ENCODE assay signal across 21 cellular contexts in the genomic region with DNA sequence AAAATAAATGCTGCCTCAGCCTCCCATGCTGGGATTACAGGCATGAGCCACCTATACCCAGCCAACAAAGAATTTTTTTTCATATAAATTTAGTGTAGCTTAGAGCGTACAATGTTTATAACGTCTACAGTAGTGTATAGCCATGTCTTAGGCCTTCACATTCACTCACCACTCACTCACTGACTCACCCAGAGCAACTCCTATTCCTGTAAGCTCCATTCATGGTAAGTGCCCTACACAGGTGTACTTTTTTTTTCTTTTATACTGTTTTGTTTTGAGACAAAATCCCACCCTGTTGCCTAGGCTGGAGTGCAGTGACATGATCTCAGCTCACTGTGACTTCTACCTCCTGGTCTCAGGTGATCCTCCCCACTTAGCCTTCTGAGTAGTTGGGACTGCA. TPM values are rescaled to one million over a fixed set of nuclear protein-coding genes. Genes with fewer than 3 reads are reported as not detected.
DNase-seq lines count a peak whose midpoint lies in the region; ATAC-seq and TF ChIP-seq lines count a peak whose summit lies in the region.
"Had no signal": no experiment of that assay in that cellular context is flagged by ENCODE, and none has a peak within 500 bp of the region (broad histone marks: within the 10 kb centered on the region; RNA-seq: fewer than 3 reads in every experiment).

No MANE protein-coding gene starts in this region.

- H3K27ac Mint-ChIP-seq in activated naive CD4-positive, alpha-beta T cell treated with anti-CD3 and anti-CD28 coated beads, Interleukin-2, amount 50 U/mL, for 24 hours = peak overlapping the region; percentile 83

- H3K9me3 ChIP-seq in colonic mucosa = no peaks in the 10 kb centered on the region
- H3K9me3 ChIP-seq in mucosa of rectum (ENCODE audit: control insufficient read depth in 2 of 2, low read length in 2 of 2) = no peaks in the 10 kb centered on the region
- H3K9me3 ChIP-seq in vagina = no peaks in the 10 kb centered on the region
- H3K9me3 ChIP-seq: HAP-1 had no signal

- H3K36me3 ChIP-seq in colonic mucosa (no peaks in the 10 kb centered on the region), mucosa of rectum (ENCODE audit: control insufficient read depth in 2 of 2, insufficient read depth in 2 of 2, low read length in 2 of 2) (peaks cover 8 to 11% of the 10 kb centered on the region in 2 donors), vagina (peaks cover 0 to 4% of the 10 kb centered on the region in 2 donors)

- no peak overlapping the region for H3K9ac ChIP-seq in colonic mucosa (ENCODE audit: low read depth in 2 of 2, low read length in 2 of 2)
- H3K9ac ChIP-seq in mucosa of rectum (ENCODE audit: low read depth in 1 of 2, low read length in 2 of 2) = no peak overlapping the region

- H3K4me1 Mint-ChIP-seq in activated naive CD4-positive, alpha-beta T cell treated with anti-CD3 and anti-CD28 coated beads, Interleukin-2, amount 50 U/mL, for 24 hours = peaks cover 33% of the 10 kb centered on the region

- H3K27ac ChIP-seq in colonic mucosa (peak overlapping the region; percentile 66), mucosa of rectum (ENCODE audit: low read depth in 2 of 2, low read length in 2 of 2) (peak overlapping the region; percentile 43 to 66), vagina (no peak overlapping the region)

- peaks cover 8% of the 10 kb centered on the region for H3K36me3 Mint-ChIP-seq in activated naive CD4-positive, alpha-beta T cell treated with anti-CD3 and anti-CD28 coated beads, Interleukin-2, amount 50 U/mL, for 24 hours

- no peaks in the 10 kb centered on the region for H3K9me3 Mint-ChIP-seq in activated naive CD4-positive, alpha-beta T cell treated with anti-CD3 and anti-CD28 coated beads, Interleukin-2, amount 50 U/mL, for 24 hours

- TF ChIP-seq POLR2A in vagina (IDR thresholded peaks at IDR 0.05) = no peak

- no peak overlapping the region for H3K4me3 ChIP-seq in colonic mucosa
- no peak overlapping the region for H3K4me3 ChIP-seq in mucosa of rectum (ENCODE audit: low read length in 2 of 2)
- H3K4me3 ChIP-seq in vagina = no peak overlapping the region
- H3K4me3 ChIP-seq: GM12878, HAP-1 had no signal

- H3K4me1 ChIP-seq in colonic mucosa (peaks cover 5% of the 10 kb centered on the region), mucosa of rectum (ENCODE audit: control insufficient read depth in 2 of 2, insufficient read depth in 2 of 2, low read length in 2 of 2) (peaks cover 11 to 29% of the 10 kb centered on the region in 2 donors), vagina (peaks cover 17% of the 10 kb centered on the region)

- intact Hi-C loops in colonic mucosa (cut with DNase I) (no loop called here), vagina (cut with DNase I) (no loop called here)

- no peak for ATAC-seq in GM21367 (IDR thresholded peaks at IDR 0.05; ENCODE audit: unreplicated experiment)
- ATAC-seq: GM12878 had no signal

- H3K27me3 Mint-ChIP-seq in activated naive CD4-positive, alpha-beta T cell treated with anti-CD3 and anti-CD28 coated beads, Interleukin-2, amount 50 U/mL, for 24 hours = no peaks in the 10 kb centered on the region

- no peak for TF ChIP-seq CTCF in colonic mucosa (IDR thresholded peaks at IDR 0.05)
- TF ChIP-seq CTCF in vagina (IDR thresholded peaks at IDR 0.05) = no peak

- H3K27me3 ChIP-seq in colonic mucosa (no peaks in the 10 kb centered on the region), mucosa of rectum (ENCODE audit: control insufficient read depth in 2 of 2, insufficient read depth in 2 of 2, low read length in 2 of 2) (no peaks in the 10 kb centered on the region), vagina (no peaks in the 10 kb centered on the region)

- no peak overlapping the region for H3K4me3 Mint-ChIP-seq in activated naive CD4-positive, alpha-beta T cell treated with anti-CD3 and anti-CD28 coated beads, Interleukin-2, amount 50 U/mL, for 24 hours

- no peak for DNase-seq in activated naive CD4-positive, alpha-beta T cell treated with Interleukin-2 at 50 U/mL for 16 hours
- DNase-seq in colonic mucosa = no peak
- DNase-seq in vagina (ENCODE audit: extremely low spot score in 2 of 2) = peak; percentile 43 to 56
- no peak for DNase-seq in anterior cingulate cortex (lab: John Stamatoyannopoulos, UW)
- no peak for DNase-seq in NCI-H2171 treated with DMSO at 0.1 percent for 48 hours (lab: John Stamatoyannopoulos, UW)
- DNase-seq: CD4-positive, CD25-positive, alpha-beta regulatory T cell; DND-41; KBM-7; MM.1S; NCI-H1048; NCI-H1436; NCI-H1930; NCI-H345; NCI-H524 treated with DMSO at 0.1 percent for 48 hours; OCI-M1; Right ventricle myocardium superior had no signal

RNA-seq across cellular contexts. Expression of a gene that starts 2.5 kb away (rescaled TPM):
- total RNA-seq in colonic mucosa (1 to 10 TPM; 5.4 to 7.6 TPM), vagina (6.6 TPM)

RNA-seq across cellular contexts. Expression of a gene that starts 30.0 kb away (rescaled TPM):
- total RNA-seq in colonic mucosa (10 to 100 TPM; 45.3 to 55.9 TPM), vagina (54.0 TPM)

RNA-seq across cellular contexts. Expression of a gene that starts 45.0 kb away (rescaled TPM):
- 10 to 100 TPM; 21.9 to 27.5 TPM for total RNA-seq in colonic mucosa
- total RNA-seq in vagina = 21.4 TPM

RNA-seq across cellular contexts. Expression of a gene that starts 45.1 kb away (rescaled TPM):
- 1 to 10 TPM in 1 of 2 donors, under 1 TPM in 1; 0.91 to 1.5 TPM for total RNA-seq in colonic mucosa
- 3.9 TPM for total RNA-seq in vagina

Comparison
In these comparisons a context has a peak if more than half of its experiments do, and no peak if none do; other contexts are left out.
1. DNase-seq: peak in vagina (2 of 2); none in activated naive CD4-positive, alpha-beta T cell treated with Interleukin-2 at 50 U/mL for 16 hours (single experiment), colonic mucosa (single experiment), anterior cingulate cortex (0 of 58) and NCI-H2171 treated with DMSO at 0.1 percent for 48 hours (single experiment).